Comparison of ENCODE assay signal across 27 cellular contexts in genomic region chr4:128134925-128135324, GRCh38.
"Had no signal": no experiment of that assay in that cellular context is flagged by ENCODE, and none has a peak within 500 bp of the region (broad histone marks: within the 10 kb centered on the region; RNA-seq: fewer than 3 reads in every experiment).

No MANE protein-coding gene starts in this region.

- H3K4me1 ChIP-seq: stomach, suprapubic skin, testis, thyroid gland, tibial artery, tibial nerve, transverse colon, upper lobe of left lung, upper lobe of right lung, uterus, vagina had no signal

- H3K36me3 ChIP-seq: suprapubic skin, thoracic aorta, thyroid gland, transverse colon, upper lobe of left lung, upper lobe of right lung, uterus, vagina had no signal

- H3K27ac ChIP-seq: stomach, suprapubic skin, testis, thoracic aorta, thyroid gland, tibial artery, tibial nerve, transverse colon, upper lobe of left lung, upper lobe of right lung, uterus, vagina had no signal

- DNase-seq: stimulated activated CD4-positive, alpha-beta T cell treated with anti-CD3 and anti-CD28 coated beads, Interleukin-2, amount 100 ng/mL, for 48 hours; stimulated activated CD4-positive, alpha-beta T cell treated with anti-CD3 and anti-CD28 coated beads, Interleukin-4, amount 100 ng/mL, for 1 hour; stimulated activated CD4-positive, alpha-beta T cell treated with anti-CD3 and anti-CD28 coated beads, Interleukin-4, amount 100 ng/mL, for 24 hours; stimulated activated CD4-positive, alpha-beta T cell treated with anti-CD3 and anti-CD28 coated beads, Interleukin-4, amount 100 ng/mL, for 4 hours; stimulated activated CD8-positive, alpha-beta memory T cell treated with anti-CD3 and anti-CD28 coated beads, Interleukin-4, amount 100 ng/mL, for 48 hours; stimulated activated naive B cell treated with anti-CD40 and anti-IgM and Interleukin-4, amounts not matched to agents 10 μg/mL and 1 μg/mL and 100 μg/mL, for 72 hours; stimulated activated naive CD4-positive, alpha-beta T cell; stimulated activated naive CD4-positive, alpha-beta T cell treated with Interleukin-2 at 50 U/mL for 16 hours; stimulated activated naive CD8-positive, alpha-beta T cell treated with anti-CD3 and anti-CD28 coated beads, Interleukin-15, amount 100 ng/mL, for 72 hours; stimulated activated naive CD8-positive, alpha-beta T cell treated with anti-CD3 and anti-CD28 coated beads, Interleukin-15, Interleukin-2, amounts not matched to agents 100 U/mL and 50 U/mL, for 24 hours; stomach; substantia nigra; testis; thyroid gland; tibial artery; transverse colon; trophoblast cell; upper lobe of left lung; upper lobe of right lung; uterus had no signal

- ATAC-seq: stimulated activated effector memory CD8-positive, alpha-beta T cell treated with anti-CD3 and anti-CD28 coated beads, Interleukin-12 subunit alpha, Interleukin-12 subunit beta, amount 100 ng/mL, for 72 hours; stimulated activated memory B cell treated with anti-CD40 and anti-IgM and Interleukin-4, amounts not matched to agents 10 μg/mL and 1 μg/mL and 100 μg/mL, for 72 hours; stimulated activated naive B cell treated with anti-CD40 and anti-IgM and Interleukin-4, amounts not matched to agents 10 μg/mL and 1 μg/mL and 100 μg/mL, for 72 hours; stimulated activated naive CD8-positive, alpha-beta T cell treated with anti-CD3 and anti-CD28 coated beads, Interleukin-15, amount 100 ng/mL, for 72 hours; stimulated activated naive CD8-positive, alpha-beta T cell treated with anti-CD3 and anti-CD28 coated beads, Interleukin-15, Interleukin-2, amounts not matched to agents 100 U/mL and 50 U/mL, for 24 hours; upper lobe of right lung had no signal

- FAIRE-seq: urothelium cell line had no signal

- H3K4me3 ChIP-seq: stomach, suprapubic skin, testis, thoracic aorta, thyroid gland, tibial artery, tibial nerve, transverse colon, upper lobe of left lung, upper lobe of right lung, uterus, vagina had no signal

- H3K9me3 ChIP-seq: stomach, suprapubic skin, testis, thoracic aorta, thyroid gland, tibial artery, tibial nerve, transverse colon, upper lobe of left lung, upper lobe of right lung, uterus, vagina had no signal
